In genomic region chr9:129497064-129497836, GRCh38 we compare ENCODE assay signal across 1 cellular context.
TF ChIP-seq lines count a peak whose summit lies in the region.

No MANE protein-coding gene starts in this region.

TF ChIP-seq in SK-N-SH, 30 proteins besides CTCF, POLR2A, EP300 and RAD21 (continued from another document):
- TF ChIP-seq REST (IDR thresholded peaks at IDR 0.05; ENCODE audit: low read depth, low read length): no peak
- no peak for TF ChIP-seq TEAD4 (IDR thresholded peaks at IDR 0.05; ENCODE audit: borderline replicate concordance, insufficient read depth)
- TF ChIP-seq FOXM1 (IDR thresholded peaks at IDR 0.05; ENCODE audit: low read depth): no peak
- no peak for TF ChIP-seq FOSL2 (IDR thresholded peaks at IDR 0.05; ENCODE audit: borderline replicate concordance, low read depth)
- no peak for TF ChIP-seq RXRA (IDR thresholded peaks at IDR 0.05; ENCODE audit: borderline replicate concordance, low read depth)
- no peak; the same call in 1 of the 2 replicates for TF ChIP-seq RCOR1 (IDR thresholded peaks at IDR 0.05; ENCODE audit: low read length)
- TF ChIP-seq FOXJ3 (CRISPR knock-in tag; IDR thresholded peaks at IDR 0.05): no peak
- no peak for TF ChIP-seq USF1 (IDR thresholded peaks at IDR 0.05; ENCODE audit: borderline replicate concordance, low read depth)
- TF ChIP-seq MEF2A (IDR thresholded peaks at IDR 0.05; ENCODE audit: borderline replicate concordance, low read depth): no peak
- no peak for TF ChIP-seq SIN3A (IDR thresholded peaks at IDR 0.05; ENCODE audit: borderline replicate concordance, low read depth, low read length)
- TF ChIP-seq POLR2AphosphoS5 (IDR thresholded peaks at IDR 0.05; ENCODE audit: low read depth, low read length): peak; percentile 62
- no peak for TF ChIP-seq IRF3 (IDR thresholded peaks at IDR 0.05; ENCODE audit: low read depth, low read length)
- no peak for TF ChIP-seq GABPA (IDR thresholded peaks at IDR 0.05; ENCODE audit: low read depth)
- no peak for TF ChIP-seq GATA2 (CRISPR knock-in tag; IDR thresholded peaks at IDR 0.05)
